In genomic region chr3:63364909-63365308, GRCh38 we compare ENCODE assay signal across 12 cellular contexts.
DNase-seq lines count a peak whose midpoint lies in the region; ATAC-seq, FAIRE-seq and TF ChIP-seq lines count a peak whose summit lies in the region.
"Had no signal": no experiment of that assay in that cellular context is flagged by ENCODE, and none has a peak within 500 bp of the region (broad histone marks: within the 10 kb centered on the region; RNA-seq: fewer than 3 reads in every experiment).

No MANE protein-coding gene starts in this region.

- H3K9me3 ChIP-seq in Caco-2 (no peaks in the 10 kb centered on the region), astrocyte (ENCODE audit: insufficient read depth, low read depth, low read length) (no peaks in the 10 kb centered on the region), left lung (no peaks in the 10 kb centered on the region)

- H3K79me2 ChIP-seq in astrocyte (ENCODE audit: insufficient read depth, low read length), result no peaks in the 10 kb centered on the region

- H3K36me3 ChIP-seq in Caco-2 (ENCODE audit: control insufficient read depth, insufficient read depth, low read length) (no peaks in the 10 kb centered on the region), astrocyte (ENCODE audit: insufficient read depth, low read length) (no peaks in the 10 kb centered on the region), left lung (no peaks in the 10 kb centered on the region)

- H3K4me3 Mint-ChIP-seq in Caco-2 (ENCODE audit: unreplicated experiment), result no peak overlapping the region
- H3K4me3 Mint-ChIP-seq in astrocyte (ENCODE audit: unreplicated experiment), result no peak overlapping the region

- no peaks in the 10 kb centered on the region for H3K4me1 ChIP-seq in Caco-2
- no peaks in the 10 kb centered on the region for H3K4me1 ChIP-seq in astrocyte (ENCODE audit: insufficient read depth, low read length)
- no peaks in the 10 kb centered on the region for H3K4me1 ChIP-seq in left lung

- CTCF ChIA-PET in Caco-2 (lab: Charles Lee), result interaction anchor here (0.5 to 2.0 kb wide), 4 partner anchors 14 to 450 kb away, joined by 3 to 23 read pairs (median 4); no protein-coding TSS in a partner anchor

- no peaks in the 10 kb centered on the region for H4K20me1 ChIP-seq in astrocyte (ENCODE audit: insufficient read depth, low read length)

- no peak overlapping the region for H3K27ac ChIP-seq in astrocyte (ENCODE audit: low read depth, low read length)
- H3K27ac ChIP-seq in left lung, result no peak overlapping the region

- no peaks in the 10 kb centered on the region for H3K4me1 Mint-ChIP-seq in Caco-2 (ENCODE audit: low read depth, unreplicated experiment)
- H3K4me1 Mint-ChIP-seq in astrocyte (ENCODE audit: low read depth, unreplicated experiment), result peaks cover 4% of the 10 kb centered on the region

- no peak overlapping the region for H3K9ac ChIP-seq in astrocyte (ENCODE audit: low read length)

- no peak overlapping the region for H3K27ac Mint-ChIP-seq in Caco-2 (ENCODE audit: unreplicated experiment)
- no peak overlapping the region for H3K27ac Mint-ChIP-seq in astrocyte (ENCODE audit: unreplicated experiment)

- ATAC-seq in left lung (peak; percentile 76), HG03432 (IDR thresholded peaks at IDR 0.05; ENCODE audit: unreplicated experiment) (no peak), HG03135 (IDR thresholded peaks at IDR 0.05; ENCODE audit: unreplicated experiment) (no peak), GM19395 (IDR thresholded peaks at IDR 0.05; ENCODE audit: unreplicated experiment) (no peak)

- peak in 1 of 2 experiments; percentile 17 for DNase-seq in Caco-2
- peak; percentile 21 for DNase-seq in HT-29 (ENCODE audit: low spot score)
- DNase-seq in astrocyte (ENCODE audit: low read depth), result no peak
- DNase-seq in left lung, result no peak
- DNase-seq in GM19238 (ENCODE audit: insufficient read length, low spot score), result no peak
- DNase-seq: activated CD8-positive, alpha-beta memory T cell treated with anti-CD3 and anti-CD28 coated beads for 24 hours; DMS79; NCI-H187 treated with DMSO at 0.1 percent for 48 hours; stimulated activated naive CD4-positive, alpha-beta T cell had no signal

- H3K36me3 Mint-ChIP-seq in Caco-2 (ENCODE audit: insufficient read depth, unreplicated experiment), result no peaks in the 10 kb centered on the region
- H3K36me3 Mint-ChIP-seq in astrocyte (ENCODE audit: low read depth, unreplicated experiment), result no peaks in the 10 kb centered on the region

- no peak overlapping the region for H2AFZ ChIP-seq in astrocyte (ENCODE audit: low read depth, low read length)

- POLR2A ChIA-PET in Caco-2 (lab: Charles Lee), result no interaction called here

- no peaks in the 10 kb centered on the region for H3K9me3 Mint-ChIP-seq in Caco-2 (ENCODE audit: unreplicated experiment)
- no peaks in the 10 kb centered on the region for H3K9me3 Mint-ChIP-seq in astrocyte (ENCODE audit: unreplicated experiment)

- H3K27me3 Mint-ChIP-seq in Caco-2 (ENCODE audit: insufficient read depth, unreplicated experiment), result peaks cover 7% of the 10 kb centered on the region
- peaks cover 3% of the 10 kb centered on the region for H3K27me3 Mint-ChIP-seq in astrocyte (ENCODE audit: low read depth, unreplicated experiment)

- FAIRE-seq in astrocyte (lab: Jason Lieb, UNC), result no peak

- H3K27me3 ChIP-seq in Caco-2 (replicated peaks; ENCODE audit: control insufficient read depth, insufficient read depth, low read length) (no peaks in the 10 kb centered on the region), astrocyte (ENCODE audit: insufficient read depth, low read length) (no peaks in the 10 kb centered on the region), left lung (no peaks in the 10 kb centered on the region)

- peak; percentile 40 to 63 for TF ChIP-seq CTCF in Caco-2 (IDR thresholded peaks at IDR 0.05; ENCODE audit: insufficient read depth in 1 of 2, low read depth in 1 of 2, low read length in 1 of 2, severe bottlenecking in 1 of 2, unreplicated experiment in 1 of 2)
- peak; percentile 34 for TF ChIP-seq CTCF in astrocyte (IDR thresholded peaks at IDR 0.05; ENCODE audit: insufficient read depth, low read depth, low read length)
- TF ChIP-seq CTCF in left lung (IDR thresholded peaks at IDR 0.05), result no peak

- H3K4me3 ChIP-seq in Caco-2 (ENCODE audit: low read depth, low read length), result no peak overlapping the region
- H3K4me3 ChIP-seq in astrocyte (ENCODE audit: insufficient read depth, low read depth, low read length), result no peak overlapping the region
- no peak overlapping the region for H3K4me3 ChIP-seq in left lung

- H3K4me2 ChIP-seq in astrocyte (ENCODE audit: low read length), result no peak overlapping the region

- BruUV-seq in Caco-2 (replicated peaks; lab: Mats Ljungman, UMichigan), result no TSS peak

- intact Hi-C loops in Caco-2 (cut with micrococcal nuclease; ENCODE audit: unreplicated experiment) (loop anchor here (1.0 kb wide), 2 partner anchors 297 to 453 kb away; no protein-coding TSS in a partner anchor), left lung (cut with DNase I) (no loop called here)

Comparison
In these comparisons a context has a peak if more than half of its experiments do, and no peak if none do; other contexts are left out.
1. CTCF ChIP-seq: peak in Caco-2 (2 of 2) and astrocyte (single experiment); none in left lung (0 of 2).